13 cellular contexts compared by ENCODE assay signal in the genomic region with DNA sequence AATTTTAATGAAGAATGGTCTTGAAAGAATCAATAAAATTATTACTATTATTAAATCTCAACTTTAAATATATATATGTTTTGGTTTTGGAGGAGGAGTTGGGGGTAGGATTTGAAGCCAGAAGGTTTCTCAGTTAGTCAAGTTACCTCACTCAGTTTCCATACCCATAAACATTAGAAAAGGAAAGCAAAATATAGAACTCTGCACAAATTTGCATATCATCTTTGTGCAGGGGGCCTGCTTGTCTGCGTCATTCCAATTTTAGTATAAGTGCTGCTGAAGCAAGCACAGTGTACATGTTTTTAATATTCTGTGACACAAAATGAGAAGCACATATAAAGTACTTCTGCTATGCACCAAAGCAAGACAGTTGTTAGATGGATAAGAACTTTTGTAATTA. TPM values are rescaled to one million over a fixed set of nuclear protein-coding genes. Genes with fewer than 3 reads are reported as not detected.
DNase-seq lines count a peak whose midpoint lies in the region; ATAC-seq and TF ChIP-seq lines count a peak whose summit lies in the region.
"Had no signal": no experiment of that assay in that cellular context is flagged by ENCODE, and none has a peak within 500 bp of the region (broad histone marks: within the 10 kb centered on the region; RNA-seq: fewer than 3 reads in every experiment).

No MANE protein-coding gene starts in this region.

- DNase-seq in foreskin keratinocyte, result no peak
- no peak for DNase-seq in AG08395 (ENCODE audit: low spot score)
- no peak for DNase-seq in activated effector memory CD4-positive, alpha-beta T cell treated with Interleukin-2 at 50 U/mL for 16 hours
- no peak for DNase-seq in stimulated activated CD4-positive, alpha-beta T cell treated with anti-CD3 and anti-CD28 coated beads, Interleukin-12 subunit alpha, Interleukin-12 subunit beta, amount 100 ng/mL, for 4 hours
- DNase-seq: activated naive CD4-positive, alpha-beta T cell treated with anti-CD3 and anti-CD28 coated beads, Interleukin-2, amount 50 U/mL, for 16 hours; BE2C; MV-4-11 had no signal

- no peaks in the 10 kb centered on the region for H3K4me1 ChIP-seq in foreskin keratinocyte

- no peak for TF ChIP-seq CTCF in foreskin keratinocyte (conservative IDR thresholded peaks at IDR 0.05)

- ATAC-seq in GM18508 (IDR thresholded peaks at IDR 0.05; ENCODE audit: insufficient read depth, unreplicated experiment) (peak; percentile 89), GM19468 (IDR thresholded peaks at IDR 0.05; ENCODE audit: extremely low read depth, unreplicated experiment) (peak; percentile 89), HG02885 (IDR thresholded peaks at IDR 0.05; ENCODE audit: poor library complexity, unreplicated experiment) (peak; percentile 87), HG03521 (IDR thresholded peaks at IDR 0.05; ENCODE audit: unreplicated experiment) (peak; percentile 90), foreskin keratinocyte (no peak)

- peaks cover 3% of the 10 kb centered on the region for H3K27me3 ChIP-seq in foreskin keratinocyte
- H3K27me3 ChIP-seq: BE2C, neutrophil had no signal

- H3K27ac ChIP-seq in foreskin keratinocyte, result no peak overlapping the region
- H3K27ac ChIP-seq: neutrophil had no signal

RNA-seq across cellular contexts. Expression of a gene that starts 47.5 kb away (rescaled TPM):
- total RNA-seq in foreskin keratinocyte, result not detected in 2 replicates
- polyA plus RNA-seq in foreskin keratinocyte, result not detected in 2 replicates
- total RNA-seq: kidney epithelial cell had no signal
